27 cellular contexts compared by ENCODE assay signal in genomic region chr11:111395081-111395480, GRCh38. TPM values are rescaled to one million over a fixed set of nuclear protein-coding genes. Genes with fewer than 3 reads are reported as not detected.
DNase-seq lines count a peak whose midpoint lies in the region; ATAC-seq and TF ChIP-seq lines count a peak whose summit lies in the region.
"Had no signal": no experiment of that assay in that cellular context is flagged by ENCODE, and none has a peak within 500 bp of the region (broad histone marks: within the 10 kb centered on the region; RNA-seq: fewer than 3 reads in every experiment).

No MANE protein-coding gene starts in this region.

- H3K27me3 ChIP-seq in body of pancreas: no peaks in the 10 kb centered on the region
- H3K27me3 ChIP-seq: dorsolateral prefrontal cortex, neural progenitor cell, tibial nerve had no signal

- TF ChIP-seq CTCF in body of pancreas (IDR thresholded peaks at IDR 0.05) (no peak), progenitor cell of endocrine pancreas (IDR thresholded peaks at IDR 0.05; ENCODE audit: unreplicated experiment) (no peak)

- no peak for TF ChIP-seq POLR2A in body of pancreas (IDR thresholded peaks at IDR 0.05)

- H3K36me3 Mint-ChIP-seq in progenitor cell of endocrine pancreas (ENCODE audit: insufficient read depth): no peaks in the 10 kb centered on the region
- H3K36me3 Mint-ChIP-seq: activated naive CD8-positive, alpha-beta T cell; CD8-positive, alpha-beta memory T cell; neural progenitor cell; T-cell had no signal

- ATAC-seq in body of pancreas (peak; percentile 63), left cardiac atrium (no peak)
- ATAC-seq: GM23338, heart right ventricle, left ventricle myocardium superior, T-cell had no signal

- intact Hi-C loops in body of pancreas (cut with DNase I): no loop called here
- intact Hi-C loops in left cardiac atrium (cut with DNase I): no loop called here

- H3K9me3 ChIP-seq in body of pancreas: no peaks in the 10 kb centered on the region
- H3K9me3 ChIP-seq: heart right ventricle, tibial nerve had no signal

- peaks cover 4% of the 10 kb centered on the region for H3K27me3 Mint-ChIP-seq in progenitor cell of endocrine pancreas
- H3K27me3 Mint-ChIP-seq: activated CD4-positive, alpha-beta T cell treated with anti-CD3 and anti-CD28 coated beads, Interleukin-2, amount 10 ng/mL, durations not matched to agents 7 days and 5 days; activated naive CD8-positive, alpha-beta T cell; stimulated activated naive CD8-positive, alpha-beta T cell treated with anti-CD3 and anti-CD28 coated beads, Interleukin-15, amount 100 ng/mL, for 72 hours had no signal

- CTCF ChIA-PET in HEK293T (lab: Yijun Ruan, JAX): no interaction called here

- H3K27ac Mint-ChIP-seq in progenitor cell of endocrine pancreas: peak overlapping the region; percentile 63
- H3K27ac Mint-ChIP-seq: activated CD4-positive, alpha-beta T cell treated with anti-CD3 and anti-CD28 coated beads, Interleukin-2, amount 10 ng/mL, durations not matched to agents 7 days and 5 days; activated T-helper 1 cell treated with anti-CD3 and anti-CD28 coated beads, Interleukin-12 subunit alpha, Interleukin-12 subunit beta, Interleukin-2, Interleukin-4 antibody, amounts not matched to agents 30 ng/mL and 10 ng/mL and 1 ng/mL, durations not matched to agents 14 hours and 24 hours and 36 hours; CD8-positive, alpha-beta memory T cell; GM23338; neural progenitor cell; T-cell had no signal

- H3K4me1 ChIP-seq in body of pancreas: peaks cover 8% of the 10 kb centered on the region
- H3K4me1 ChIP-seq: heart right ventricle, neural progenitor cell had no signal

- H3K27ac ChIP-seq in body of pancreas: peak overlapping the region in 3 of 4 donors; percentile 2 to 36 (median 8)
- H3K27ac ChIP-seq: dorsolateral prefrontal cortex, heart right ventricle, neural progenitor cell, tibial nerve had no signal

- 56 to 73% methylated on average over 2 to 7 of the region's 7 CpGs for WGBS in body of pancreas, 2 donors

- no peak overlapping the region for H3K4me3 Mint-ChIP-seq in progenitor cell of endocrine pancreas (ENCODE audit: low read depth)
- H3K4me3 Mint-ChIP-seq: activated CD4-positive, alpha-beta T cell treated with anti-CD3 and anti-CD28 coated beads, Interleukin-2, amount 10 ng/mL, durations not matched to agents 7 days and 5 days; activated naive CD8-positive, alpha-beta T cell; activated T-helper 1 cell treated with anti-CD3 and anti-CD28 coated beads, Interleukin-12 subunit alpha, Interleukin-12 subunit beta, Interleukin-2, Interleukin-4 antibody, amounts not matched to agents 30 ng/mL and 10 ng/mL and 1 ng/mL, durations not matched to agents 14 hours and 24 hours and 36 hours; CD8-positive, alpha-beta memory T cell; GM23338; neural progenitor cell; stimulated activated naive CD8-positive, alpha-beta T cell treated with anti-CD3 and anti-CD28 coated beads, Interleukin-15, amount 100 ng/mL, for 72 hours; T-cell had no signal

- no peak overlapping the region for H3K4me3 ChIP-seq in body of pancreas
- H3K4me3 ChIP-seq: dorsolateral prefrontal cortex, GM23338, heart right ventricle, neural progenitor cell, smooth muscle cell, tibial nerve had no signal

- peaks cover 3% of the 10 kb centered on the region for H3K4me1 Mint-ChIP-seq in progenitor cell of endocrine pancreas (ENCODE audit: low read depth)
- H3K4me1 Mint-ChIP-seq: GM23338, neural progenitor cell had no signal

- no peaks in the 10 kb centered on the region for H3K36me3 ChIP-seq in body of pancreas (replicated peaks in 1 of 2; ENCODE audit: insufficient read depth in 1 of 2, low read depth in 2 of 2)
- H3K36me3 ChIP-seq: heart right ventricle, neural progenitor cell, tibial nerve had no signal

- POLR2A ChIA-PET in HEK293T (lab: Yijun Ruan, JAX): no interaction called here

- DNase-seq in ELF-1 (ENCODE audit: low read depth, low spot score): peak; percentile 35
- DNase-seq in NCI-H2029 (lab: John Stamatoyannopoulos, UW): peak; percentile 34
- peak; percentile 34 to 66 (median 46) for DNase-seq in body of pancreas
- DNase-seq in progenitor cell of endocrine pancreas (ENCODE audit: low spot score, unreplicated experiment): no peak
- DNase-seq in HEK293T (ENCODE audit: extremely low spot score): no peak
- DNase-seq in left cardiac atrium: no peak
- DNase-seq in DMS 273 treated with DMSO at 0.1 percent for 48 hours (lab: John Stamatoyannopoulos, UW): no peak
- DNase-seq: activated CD4-positive, alpha-beta T cell treated with anti-CD3 and anti-CD28 coated beads, Interleukin-2, amount 10 ng/mL, durations not matched to agents 7 days and 5 days; CD8-positive, alpha-beta memory T cell; DND-41; dorsolateral prefrontal cortex; heart right ventricle; left ventricle myocardium superior; NCI-H1105 treated with DMSO at 0.1 percent for 48 hours; NCI-H2171; SHP77 treated with DMSO at 0.1 percent for 48 hours; stimulated activated CD4-positive, alpha-beta T cell treated with anti-CD3 and anti-CD28 coated beads, Interleukin-4, amount 100 ng/mL, for 24 hours; stimulated activated naive CD8-positive, alpha-beta T cell treated with anti-CD3 and anti-CD28 coated beads, Interleukin-15, amount 100 ng/mL, for 72 hours; T-cell had no signal

- H3K9me3 Mint-ChIP-seq in progenitor cell of endocrine pancreas (ENCODE audit: low read depth): no peaks in the 10 kb centered on the region
- H3K9me3 Mint-ChIP-seq: activated CD4-positive, alpha-beta T cell treated with anti-CD3 and anti-CD28 coated beads, Interleukin-2, amount 10 ng/mL, durations not matched to agents 7 days and 5 days; activated T-helper 1 cell treated with anti-CD3 and anti-CD28 coated beads, Interleukin-12 subunit alpha, Interleukin-12 subunit beta, Interleukin-2, Interleukin-4 antibody, amounts not matched to agents 30 ng/mL and 10 ng/mL and 1 ng/mL, durations not matched to agents 14 hours and 24 hours and 36 hours; CD8-positive, alpha-beta memory T cell; GM23338; neural progenitor cell; stimulated activated naive CD8-positive, alpha-beta T cell treated with anti-CD3 and anti-CD28 coated beads, Interleukin-15, amount 100 ng/mL, for 72 hours; T-cell had no signal

TF ChIP-seq in HEK293T, 16 proteins besides CTCF, POLR2A, EP300 and RAD21:
- no peak for TF ChIP-seq FOXM1 (IDR thresholded peaks at IDR 0.05; ENCODE audit: borderline replicate concordance)
- TF ChIP-seq FOXA1 (IDR thresholded peaks at IDR 0.05): no peak
- TF ChIP-seq SUZ12 (IDR thresholded peaks at IDR 0.05): no peak
- no peak for TF ChIP-seq ARNT (IDR thresholded peaks at IDR 0.05)
- no peak for TF ChIP-seq NFRKB (IDR thresholded peaks at IDR 0.05)
- no peak for TF ChIP-seq CTBP1 (IDR thresholded peaks at IDR 0.05; ENCODE audit: borderline replicate concordance)
- TF ChIP-seq L3MBTL2 (conservative IDR thresholded peaks at IDR 0.05): no peak

RNA-seq across cellular contexts. Expression of gene POU2AF1, which starts 16.0 kb away (rescaled TPM):
- total RNA-seq in body of pancreas: 1 to 10 TPM in 1 of 2 donors, not detected in 1; 8.9 TPM
- total RNA-seq in progenitor cell of endocrine pancreas: 0.43 and 0.58 TPM in 2 replicates
- total RNA-seq in left cardiac atrium: under 1 TPM; 0.10 to 0.21 TPM
- total RNA-seq: astrocyte, GM23338, LHCN-M2, smooth muscle cell had no signal

Comparison
In these comparisons a context has a peak if more than half of its experiments do, and no peak if none do; other contexts are left out.
1. DNase-seq: peak in ELF-1 (single experiment), NCI-H2029 (single experiment) and body of pancreas (4 of 4); none in progenitor cell of endocrine pancreas (single experiment), HEK293T (single experiment), left cardiac atrium (single experiment) and DMS 273 treated with DMSO at 0.1 percent for 48 hours (single experiment).